In the genomic region with DNA sequence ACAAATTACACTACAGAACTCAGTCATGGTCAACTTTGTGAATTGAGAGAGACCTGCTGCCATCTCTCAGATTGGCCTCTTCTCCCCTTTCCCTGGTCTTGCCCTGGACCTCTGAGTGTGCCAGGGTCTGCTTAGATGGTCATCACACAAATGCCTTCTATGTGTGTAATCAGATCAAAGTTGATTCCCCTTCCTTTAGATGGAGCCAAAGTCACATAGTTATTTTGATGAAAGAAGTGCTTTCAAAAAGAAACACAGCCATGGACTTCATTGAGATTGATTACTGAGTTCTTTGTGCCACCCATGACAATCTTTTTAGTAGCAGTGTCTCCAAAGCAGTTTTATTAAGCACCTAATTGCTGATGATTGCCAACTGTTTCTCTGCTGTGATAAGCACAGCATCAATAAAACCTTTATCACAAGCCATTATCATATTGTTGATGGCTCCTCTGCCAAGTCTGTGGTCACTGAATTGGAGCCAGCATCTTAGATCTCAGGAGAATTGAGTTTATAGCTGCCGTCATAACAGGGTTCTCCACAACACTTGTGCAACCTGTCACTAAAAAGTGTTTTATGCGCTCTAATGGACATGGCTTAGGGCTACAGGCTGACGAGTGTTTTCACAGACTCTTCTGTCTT, we compare ENCODE assay signal across 13 cellular contexts.
DNase-seq lines count a peak whose midpoint lies in the region; ATAC-seq, FAIRE-seq and TF ChIP-seq lines count a peak whose summit lies in the region.
"Had no signal": no experiment of that assay in that cellular context is flagged by ENCODE, and none has a peak within 500 bp of the region (broad histone marks: within the 10 kb centered on the region; RNA-seq: fewer than 3 reads in every experiment).

No MANE protein-coding gene starts in this region.

- H3K27me3 ChIP-seq in astrocyte (ENCODE audit: insufficient read depth, low read length) (no peaks in the 10 kb centered on the region), pancreas (no peaks in the 10 kb centered on the region), gastroesophageal sphincter (no peaks in the 10 kb centered on the region)
- H3K27me3 ChIP-seq: esophagus squamous epithelium, suprapubic skin had no signal

- no peak overlapping the region for H3K27ac Mint-ChIP-seq in astrocyte (ENCODE audit: unreplicated experiment)

- H3K27me3 Mint-ChIP-seq in astrocyte (ENCODE audit: low read depth, unreplicated experiment): no peaks in the 10 kb centered on the region

- intact Hi-C loops in pancreas (cut with DNase I): no loop called here

- H3K27ac ChIP-seq in astrocyte (ENCODE audit: low read depth, low read length) (no peak overlapping the region), pancreas (no peak overlapping the region), gastroesophageal sphincter (no peak overlapping the region)
- H3K27ac ChIP-seq: esophagus squamous epithelium, suprapubic skin had no signal

- no peak overlapping the region for H3K9ac ChIP-seq in astrocyte (ENCODE audit: low read length)

- no peak overlapping the region for H3K4me3 ChIP-seq in astrocyte (ENCODE audit: insufficient read depth, low read depth, low read length)
- H3K4me3 ChIP-seq in retinal pigment epithelial cell (ENCODE audit: low read length): no peak overlapping the region
- no peak overlapping the region for H3K4me3 ChIP-seq in pancreas
- no peak overlapping the region for H3K4me3 ChIP-seq in gastroesophageal sphincter
- H3K4me3 ChIP-seq: esophagus squamous epithelium, suprapubic skin had no signal

- FAIRE-seq in astrocyte (lab: Jason Lieb, UNC) (no peak), pancreas (lab: Jason Lieb, UNC) (no peak)

- H3K9me3 ChIP-seq in astrocyte (ENCODE audit: insufficient read depth, low read depth, low read length): no peaks in the 10 kb centered on the region
- no peaks in the 10 kb centered on the region for H3K9me3 ChIP-seq in pancreas
- no peaks in the 10 kb centered on the region for H3K9me3 ChIP-seq in gastroesophageal sphincter
- H3K9me3 ChIP-seq: esophagus squamous epithelium, suprapubic skin had no signal

- TF ChIP-seq POLR2A in gastroesophageal sphincter (IDR thresholded peaks at IDR 0.05): no peak

- no peak overlapping the region for H3K4me3 Mint-ChIP-seq in astrocyte (ENCODE audit: unreplicated experiment)

- DNase-seq in NCI-H2171 treated with DMSO at 0.1 percent for 48 hours (lab: John Stamatoyannopoulos, UW): peak; percentile 51
- no peak for DNase-seq in NCI-H2171 (lab: John Stamatoyannopoulos, UW)
- peak; percentile 91 for DNase-seq in NCI-H1105 treated with DMSO at 0.1 percent for 48 hours (lab: John Stamatoyannopoulos, UW)
- DNase-seq in astrocyte (ENCODE audit: low read depth): peak; percentile 26
- DNase-seq in retinal pigment epithelial cell (ENCODE audit: low read depth): no peak
- DNase-seq in pancreas: no peak
- DNase-seq: activated T-cell treated with anti-CD3 and anti-CD28 coated beads for 4 hours; esophagus squamous epithelium; occipital lobe; stimulated activated CD4-positive, alpha-beta T cell treated with anti-CD3 and anti-CD28 coated beads, Interleukin-4, amount 100 ng/mL, for 4 hours had no signal

- H3K4me2 ChIP-seq in astrocyte (ENCODE audit: low read length): no peak overlapping the region

- H3K4me1 Mint-ChIP-seq in astrocyte (ENCODE audit: low read depth, unreplicated experiment): no peaks in the 10 kb centered on the region

- no peak for TF ChIP-seq CTCF in astrocyte (IDR thresholded peaks at IDR 0.05; ENCODE audit: insufficient read depth, low read depth, low read length)
- TF ChIP-seq CTCF in retinal pigment epithelial cell (conservative IDR thresholded peaks at IDR 0.05; ENCODE audit: low read depth, low read length): peak; percentile 21
- TF ChIP-seq CTCF in pancreas (IDR thresholded peaks at IDR 0.05): no peak
- TF ChIP-seq CTCF in gastroesophageal sphincter (IDR thresholded peaks at IDR 0.05): no peak

- H2AFZ ChIP-seq in astrocyte (ENCODE audit: low read depth, low read length): no peak overlapping the region

- H3K79me2 ChIP-seq in astrocyte (ENCODE audit: insufficient read depth, low read length): no peaks in the 10 kb centered on the region

- H3K9me3 Mint-ChIP-seq in astrocyte (ENCODE audit: unreplicated experiment): no peaks in the 10 kb centered on the region

- no peaks in the 10 kb centered on the region for H3K36me3 ChIP-seq in astrocyte (ENCODE audit: insufficient read depth, low read length)
- H3K36me3 ChIP-seq in pancreas: no peaks in the 10 kb centered on the region
- peaks cover 0 to 10% of the 10 kb centered on the region in 2 donors for H3K36me3 ChIP-seq in gastroesophageal sphincter
- H3K36me3 ChIP-seq: esophagus squamous epithelium, suprapubic skin had no signal

- H3K36me3 Mint-ChIP-seq in astrocyte (ENCODE audit: low read depth, unreplicated experiment): peaks cover 1% of the 10 kb centered on the region

- ATAC-seq in pancreas (no peak), gastroesophageal sphincter (no peak), HG02571 (IDR thresholded peaks at IDR 0.05; ENCODE audit: unreplicated experiment) (no peak)

- TF ChIP-seq EP300 in gastroesophageal sphincter (IDR thresholded peaks at IDR 0.05): no peak

- H4K20me1 ChIP-seq in astrocyte (ENCODE audit: insufficient read depth, low read length): no peaks in the 10 kb centered on the region

- WGBS in pancreas, 2 donors: 82 to 91% methylated on average over 3 of the region's 3 CpGs
- 82 to 100% methylated on average over 1 to 3 of the region's 3 CpGs for WGBS in gastroesophageal sphincter (ENCODE audit: low coverage in 1 of 2), 2 donors

- H3K4me1 ChIP-seq in astrocyte (ENCODE audit: insufficient read depth, low read length) (no peaks in the 10 kb centered on the region), pancreas (no peaks in the 10 kb centered on the region), gastroesophageal sphincter (no peaks in the 10 kb centered on the region)
- H3K4me1 ChIP-seq: esophagus squamous epithelium, suprapubic skin had no signal

Comparison
In these comparisons a context has a peak if more than half of its experiments do, and no peak if none do; other contexts are left out.
1. DNase-seq: peak in NCI-H2171 treated with DMSO at 0.1 percent for 48 hours (single experiment), NCI-H1105 treated with DMSO at 0.1 percent for 48 hours (single experiment) and astrocyte (single experiment); none in NCI-H2171 (single experiment), retinal pigment epithelial cell (single experiment) and pancreas (0 of 6).